11 cellular contexts compared by ENCODE assay signal in genomic region chr22:44574057-44574456, GRCh38.
DNase-seq lines count a peak whose midpoint lies in the region; ATAC-seq and TF ChIP-seq lines count a peak whose summit lies in the region.
"Had no signal": no experiment of that assay in that cellular context is flagged by ENCODE, and none has a peak within 500 bp of the region (broad histone marks: within the 10 kb centered on the region; RNA-seq: fewer than 3 reads in every experiment).

No MANE protein-coding gene starts in this region.

- no peaks in the 10 kb centered on the region for H3K27me3 ChIP-seq in body of pancreas

- peak; percentile 57 for DNase-seq in AG08396 (ENCODE audit: low spot score)
- DNase-seq in HT1080 (ENCODE audit: low read depth), result peak; percentile 81
- peak; percentile 32 to 63 (median 46) for DNase-seq in body of pancreas
- DNase-seq in kidney tubule cell (ENCODE audit: low spot score), result peak; percentile 81
- DNase-seq: CD4-positive, alpha-beta memory T cell; stimulated activated CD4-positive, alpha-beta T cell treated with anti-CD3 and anti-CD28 coated beads, Interleukin-12 subunit alpha, Interleukin-12 subunit beta, amount 100 ng/mL, for 4 hours had no signal

- no peaks in the 10 kb centered on the region for H3K9me3 ChIP-seq in body of pancreas

- no peak overlapping the region for H3K27ac ChIP-seq in body of pancreas
- H3K27ac ChIP-seq: dorsolateral prefrontal cortex had no signal

- TF ChIP-seq CTCF in body of pancreas (IDR thresholded peaks at IDR 0.05), result no peak

- TF ChIP-seq POLR2A in body of pancreas (IDR thresholded peaks at IDR 0.05), result no peak

- H3K36me3 ChIP-seq in body of pancreas (replicated peaks in 1 of 2; ENCODE audit: insufficient read depth in 1 of 2, low read depth in 2 of 2), result no peaks in the 10 kb centered on the region

- H3K4me3 ChIP-seq in body of pancreas, result no peak overlapping the region
- H3K4me3 ChIP-seq: dorsolateral prefrontal cortex had no signal

- WGBS in body of pancreas, 2 donors, result 4 to 17% methylated on average over 3 to 5 of the region's 5 CpGs

- intact Hi-C loops in body of pancreas (cut with DNase I), result no loop called here

- ATAC-seq in body of pancreas (peak; percentile 47), HG03457 (IDR thresholded peaks at IDR 0.05; ENCODE audit: unreplicated experiment) (no peak), GM18858 (IDR thresholded peaks at IDR 0.05; ENCODE audit: unreplicated experiment) (no peak), GM19397 (IDR thresholded peaks at IDR 0.05; ENCODE audit: unreplicated experiment) (no peak), HG03342 (IDR thresholded peaks at IDR 0.05; ENCODE audit: unreplicated experiment) (no peak)

- H3K4me1 ChIP-seq in body of pancreas, result peaks cover 7% of the 10 kb centered on the region
